25 cellular contexts compared by ENCODE assay signal in the genomic region with DNA sequence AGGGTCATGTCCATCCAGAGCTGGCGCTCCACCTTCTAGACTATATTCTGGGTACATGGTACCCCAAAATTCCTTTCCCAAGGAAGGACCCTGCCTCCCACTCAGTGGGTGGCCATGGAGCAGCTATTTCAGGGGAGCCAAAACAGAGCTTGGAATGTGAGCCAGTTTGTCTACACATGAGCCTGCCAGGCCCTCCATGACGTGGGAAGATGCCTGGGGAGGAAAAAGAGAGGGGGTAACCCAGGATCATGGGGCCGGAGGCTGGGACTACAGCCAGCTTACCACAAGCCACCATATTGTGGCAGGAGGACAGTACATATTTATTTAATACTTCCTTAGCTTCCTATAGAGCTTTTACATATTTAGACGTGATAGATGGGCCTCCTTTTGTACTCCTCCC.
"Had no signal": no experiment of that assay in that cellular context is flagged by ENCODE, and none has a peak within 500 bp of the region (broad histone marks: within the 10 kb centered on the region; RNA-seq: fewer than 3 reads in every experiment).

No MANE protein-coding gene starts in this region.

- H3K9me3 ChIP-seq: ascending aorta, SJCRH30 had no signal

- H3K4me3 ChIP-seq: ascending aorta, cardiac muscle cell, K562, SJCRH30, SK-N-MC had no signal

- DNase-seq: activated CD4-positive, alpha-beta T cell treated with anti-CD3 and anti-CD28 coated beads for 1 hour; activated CD4-positive, alpha-beta T cell treated with anti-CD3 and anti-CD28 coated beads for 48 hours; activated CD4-positive, CD25-positive, alpha-beta regulatory T cell; activated CD8-positive, alpha-beta T cell treated with anti-CD3 and anti-CD28 coated beads for 36 hours; activated effector memory CD4-positive, alpha-beta T cell treated with anti-CD3 and anti-CD28 coated beads, Interleukin-2, amount 50 U/mL, for 16 hours; activated naive CD4-positive, alpha-beta T cell; activated naive CD4-positive, alpha-beta T cell treated with anti-CD3 and anti-CD28 coated beads, Interleukin-2, amount 50 U/mL, for 16 hours; activated naive CD8-positive, alpha-beta T cell treated with anti-CD3 and anti-CD28 coated beads for 36 hours; activated T-cell treated with anti-CD3 and anti-CD28 coated beads, Interleukin-2, amount 50 U/mL, for 1 hour; activated T-cell treated with anti-CD3 and anti-CD28 coated beads, Interleukin-2, amount 50 U/mL, for 72 hours; amniotic stem cell; NCI-H1105; NCI-H1417 treated with DMSO at 0.1 percent for 48 hours; NCI-H187 treated with DMSO at 0.1 percent for 48 hours; NCI-H2081; NCI-H226; NCI-H524 treated with DMSO at 0.1 percent for 48 hours; SHP77; SJCRH30; T1000; WERI-Rb-1 had no signal

- H3K27ac ChIP-seq: ascending aorta, cardiac muscle cell, SJCRH30, SK-N-MC, WERI-Rb-1 had no signal

- H3K27me3 ChIP-seq: ascending aorta, SJCRH30 had no signal

- H3K36me3 ChIP-seq: ascending aorta, cardiac muscle cell, SJCRH30, WERI-Rb-1 had no signal
